In genomic region chr12:113092478-113093408, GRCh38 we compare ENCODE assay signal across 9 cellular contexts. TPM values are rescaled to one million over a fixed set of nuclear protein-coding genes. Genes with fewer than 3 reads are reported as not detected.
DNase-seq lines count a peak whose midpoint lies in the region; ATAC-seq, FAIRE-seq and TF ChIP-seq lines count a peak whose summit lies in the region.
"Had no signal": no experiment of that assay in that cellular context is flagged by ENCODE, and none has a peak within 500 bp of the region (broad histone marks: within the 10 kb centered on the region; RNA-seq: fewer than 3 reads in every experiment).

No MANE protein-coding gene starts in this region.

- BruUV-seq in endothelial cell of umbilical vein (replicated peaks; lab: Mats Ljungman, UMichigan): no TSS peak

- H3K27me3 Mint-ChIP-seq in neural crest cell (ENCODE audit: low read depth): peaks cover 45% of the 10 kb centered on the region
- H3K27me3 Mint-ChIP-seq in T-helper 2 cell treated with Interferon-gamma antibody and Interleukin-4, amounts not matched to agents 5 μg/mL and 100 μg/mL, for 36 hours (ENCODE audit: low read depth): no peaks in the 10 kb centered on the region

- H3K27ac ChIP-seq in endothelial cell of umbilical vein (ENCODE audit: insufficient read depth, low read depth, low read length): no peak overlapping the region

- no peaks in the 10 kb centered on the region for H3K9me3 Mint-ChIP-seq in neural crest cell
- no peaks in the 10 kb centered on the region for H3K9me3 Mint-ChIP-seq in T-helper 2 cell treated with Interferon-gamma antibody and Interleukin-4, amounts not matched to agents 5 μg/mL and 100 μg/mL, for 36 hours

- H3K4me1 ChIP-seq in endothelial cell of umbilical vein (ENCODE audit: control insufficient read depth, extremely low read depth, insufficient read depth, low read length): no peaks in the 10 kb centered on the region

- H3K27me3 ChIP-seq in endothelial cell of umbilical vein (ENCODE audit: control insufficient read depth in 2 of 2, insufficient read depth in 2 of 2, low read length in 2 of 2): peaks cover 5 to 7% of the 10 kb centered on the region in 2 experiments

- no peaks in the 10 kb centered on the region for H4K20me1 ChIP-seq in endothelial cell of umbilical vein (replicated peaks; ENCODE audit: control insufficient read depth, extremely low read depth, insufficient read depth, low read length)

- CTCF ChIA-PET in endothelial cell of umbilical vein (lab: Charles Lee): interaction anchor here (0.7 to 3.2 kb wide), 5 partner anchors 9 to 100 kb away, joined by 3 to 27 read pairs (median 3); no protein-coding TSS in a partner anchor

- no peak overlapping the region for H3K27ac Mint-ChIP-seq in neural crest cell (ENCODE audit: unreplicated experiment)
- H3K27ac Mint-ChIP-seq in T-helper 2 cell treated with Interferon-gamma antibody and Interleukin-4, amounts not matched to agents 5 μg/mL and 100 μg/mL, for 36 hours: no peak overlapping the region

- H3K9ac ChIP-seq in endothelial cell of umbilical vein (replicated peaks; ENCODE audit: extremely low read depth, insufficient read depth, low read length): no peak overlapping the region

- no peak overlapping the region for H2AFZ ChIP-seq in endothelial cell of umbilical vein (ENCODE audit: low read depth, low read length)

- POLR2A ChIA-PET in endothelial cell of umbilical vein (lab: Charles Lee): no interaction called here

- no peak overlapping the region for H3K4me2 ChIP-seq in endothelial cell of umbilical vein (ENCODE audit: insufficient read depth, low read length)

- no peaks in the 10 kb centered on the region for H3K36me3 Mint-ChIP-seq in neural crest cell (ENCODE audit: low read depth)
- H3K36me3 Mint-ChIP-seq in T-helper 2 cell treated with Interferon-gamma antibody and Interleukin-4, amounts not matched to agents 5 μg/mL and 100 μg/mL, for 36 hours (ENCODE audit: low read depth): no peaks in the 10 kb centered on the region

- peaks cover 11% of the 10 kb centered on the region for H3K4me1 Mint-ChIP-seq in neural crest cell
- H3K4me1 Mint-ChIP-seq in T-helper 2 cell treated with Interferon-gamma antibody and Interleukin-4, amounts not matched to agents 5 μg/mL and 100 μg/mL, for 36 hours (ENCODE audit: low read depth): peaks cover 9% of the 10 kb centered on the region

- no peak for FAIRE-seq in endothelial cell of umbilical vein (lab: Jason Lieb, UNC)

- H3K4me3 ChIP-seq in endothelial cell of umbilical vein (replicated peaks in 1 of 3; ENCODE audit: insufficient read depth in 1 of 3, low read depth in 1 of 3, low read length in 3 of 3): no peak overlapping the region

- TF ChIP-seq POLR2A in endothelial cell of umbilical vein (IDR thresholded peaks at IDR 0.05; ENCODE audit: low read depth, low read length): no peak

- DNase-seq in GM10266 (ENCODE audit: extremely low spot score) (peak; percentile 84), Kasumi-1 (lab: John Stamatoyannopoulos, UW) (peak; percentile 10 to 39), endothelial cell of umbilical vein (ENCODE audit: low read depth, low spot score) (no peak), neural crest cell (ENCODE audit: low read depth, low spot score) (no peak), GM19238 (ENCODE audit: insufficient read length, low spot score) (no peak), T-helper 9 cell (no peak)
- DNase-seq in T-helper 2 cell treated with Interferon-gamma antibody and Interleukin-4, amounts not matched to agents 5 μg/mL and 100 μg/mL, for 36 hours (ENCODE audit: low spot score): no peak

- no peak overlapping the region for H3K4me3 Mint-ChIP-seq in neural crest cell
- H3K4me3 Mint-ChIP-seq in T-helper 2 cell treated with Interferon-gamma antibody and Interleukin-4, amounts not matched to agents 5 μg/mL and 100 μg/mL, for 36 hours: no peak overlapping the region

- H3K79me2 ChIP-seq in endothelial cell of umbilical vein (ENCODE audit: control insufficient read depth, insufficient read depth, low read length): no peaks in the 10 kb centered on the region

- ATAC-seq in HG03469 (IDR thresholded peaks at IDR 0.05; ENCODE audit: unreplicated experiment): no peak

- no peaks in the 10 kb centered on the region for H3K36me3 ChIP-seq in endothelial cell of umbilical vein (ENCODE audit: control insufficient read depth in 2 of 2, extremely low read depth in 1 of 2, insufficient read depth in 2 of 2, low read length in 2 of 2)

- intact Hi-C loops in endothelial cell of umbilical vein (cut with micrococcal nuclease): no loop called here

- no peaks in the 10 kb centered on the region for H3K9me3 ChIP-seq in endothelial cell of umbilical vein (replicated peaks; ENCODE audit: control insufficient read depth, insufficient read depth, low read length)

- no peaks in the 10 kb centered on the region for H3K9me1 ChIP-seq in endothelial cell of umbilical vein (replicated peaks; ENCODE audit: control insufficient read depth, extremely low read depth, insufficient read depth, low read length)

- dilution Hi-C loops in endothelial cell of umbilical vein (cut with MboI; ENCODE audit: extremely low pct_ligation_motif_present, low sequenced_read_pairs): no loop called here

- peak; percentile 71 for TF ChIP-seq CTCF in GM10266 (IDR thresholded peaks at IDR 0.05; ENCODE audit: control insufficient read depth, insufficient read depth, low read depth, missing control alignments)
- no peak for TF ChIP-seq CTCF in endothelial cell of umbilical vein (IDR thresholded peaks at IDR 0.05; ENCODE audit: extremely low read depth in 1 of 2, insufficient read depth in 1 of 2, low read depth in 1 of 2, low read length in 2 of 2)
- peak; percentile 31 for TF ChIP-seq CTCF in neural crest cell (conservative IDR thresholded peaks at IDR 0.05)

TF ChIP-seq in endothelial cell of umbilical vein, 7 proteins besides CTCF, POLR2A, EP300 and RAD21:
- TF ChIP-seq EZH2 (IDR thresholded peaks at IDR 0.05; ENCODE audit: borderline replicate concordance, low read depth, low read length, severe bottlenecking): peak; percentile 35
- TF ChIP-seq JUN (IDR thresholded peaks at IDR 0.05; ENCODE audit: borderline replicate concordance, insufficient read depth, insufficient read length, low read depth): no peak

RNA-seq across cellular contexts. Expression of gene DTX1, which starts 36.2 kb away (rescaled TPM):
- total RNA-seq in endothelial cell of umbilical vein (0.14 and 0.22 TPM in 2 replicates), neural crest cell (8.1 and 8.4 TPM in 2 replicates)
- polyA plus RNA-seq in endothelial cell of umbilical vein: 0.06 and 0.11 TPM in 2 replicates
- polyA plus RNA-seq in endothelial cell of umbilical vein (2011; cell fraction: cytosol; rRNA removed): 0.04 and 0.08 TPM in 2 replicates
- 0.04 and 0.10 TPM in 2 replicates for polyA plus RNA-seq in endothelial cell of umbilical vein (2011; cell fraction: nucleus; rRNA removed)
- polyA plus RNA-seq in endothelial cell of umbilical vein (2012): 0.08 and 0.42 TPM in 2 replicates
- 0.19 TPM in 1 of 2 replicates, not detected in the other for polyA minus RNA-seq in endothelial cell of umbilical vein
- not detected for polyA minus RNA-seq in endothelial cell of umbilical vein (2011; cell fraction: cytosol; rRNA and poly(A)+ RNA removed)
- polyA minus RNA-seq in endothelial cell of umbilical vein (2011; cell fraction: nucleus; rRNA and poly(A)+ RNA removed): 0.48 TPM in 1 of 2 replicates, not detected in the other

RNA-seq across cellular contexts. Expression of gene RASAL1, which starts 42.8 kb away (rescaled TPM):
- not detected in 2 replicates for total RNA-seq in endothelial cell of umbilical vein
- polyA plus RNA-seq in endothelial cell of umbilical vein: not detected in 2 replicates
- not detected in 2 replicates for polyA plus RNA-seq in endothelial cell of umbilical vein (2011; cell fraction: cytosol; rRNA removed)
- not detected in 2 replicates for polyA plus RNA-seq in endothelial cell of umbilical vein (2011; cell fraction: nucleus; rRNA removed)
- not detected in 2 replicates for polyA plus RNA-seq in endothelial cell of umbilical vein (2012)
- polyA minus RNA-seq in endothelial cell of umbilical vein: not detected in 2 replicates
- polyA minus RNA-seq in endothelial cell of umbilical vein (2011; cell fraction: cytosol; rRNA and poly(A)+ RNA removed): not detected
- polyA minus RNA-seq in endothelial cell of umbilical vein (2011; cell fraction: nucleus; rRNA and poly(A)+ RNA removed): not detected in 2 replicates
- total RNA-seq in neural crest cell: not detected in 2 replicates

RNA-seq across cellular contexts. Expression of gene CFAP73, which starts 56.8 kb away (rescaled TPM):
- total RNA-seq in endothelial cell of umbilical vein: not detected in 2 replicates
- polyA plus RNA-seq in endothelial cell of umbilical vein: not detected in 2 replicates
- polyA plus RNA-seq in endothelial cell of umbilical vein (2011; cell fraction: cytosol; rRNA removed): not detected in 2 replicates
- polyA plus RNA-seq in endothelial cell of umbilical vein (2011; cell fraction: nucleus; rRNA removed): not detected in 2 replicates
- 0.12 and 0.15 TPM in 2 replicates for polyA plus RNA-seq in endothelial cell of umbilical vein (2012)
- not detected in 2 replicates for polyA minus RNA-seq in endothelial cell of umbilical vein
- polyA minus RNA-seq in endothelial cell of umbilical vein (2011; cell fraction: cytosol; rRNA and poly(A)+ RNA removed): 1.0 TPM
- not detected in 2 replicates for polyA minus RNA-seq in endothelial cell of umbilical vein (2011; cell fraction: nucleus; rRNA and poly(A)+ RNA removed)
- not detected in 2 replicates for total RNA-seq in neural crest cell
- total RNA-seq: mononuclear cell had no signal

Comparison
In these comparisons a context has a peak if more than half of its experiments do, and no peak if none do; other contexts are left out.
1. DNase-seq: peak in GM10266 (single experiment) and Kasumi-1 (2 of 2); none in endothelial cell of umbilical vein (single experiment), neural crest cell (single experiment), T-helper 2 cell treated with Interferon-gamma antibody and Interleukin-4, amounts not matched to agents 5 μg/mL and 100 μg/mL, for 36 hours (single experiment), GM19238 (single experiment) and T-helper 9 cell (single experiment).
2. CTCF ChIP-seq: peak in GM10266 (single experiment) and neural crest cell (single experiment); none in endothelial cell of umbilical vein (0 of 2).